8 cellular contexts compared by ENCODE assay signal in genomic region chr14:52552063-52552988, GRCh38. TPM values are rescaled to one million over a fixed set of nuclear protein-coding genes. Genes with fewer than 3 reads are reported as not detected.
DNase-seq lines count a peak whose midpoint lies in the region; ATAC-seq and TF ChIP-seq lines count a peak whose summit lies in the region.

TSS of gene GPR137C (plus strand) at chr14:52552836. CDS start at chr14:52553148, 312 bp downstream.
TSS of gene TXNDC16 (minus strand) at chr14:52552505. CDS start at chr14:52543557, 8,948 bp downstream.

- ATAC-seq in GM21737 (IDR thresholded peaks at IDR 0.05; ENCODE audit: unreplicated experiment) (peak; percentile 93), esophagus mucosa (peak; percentile 99)

- DNase-seq in DMS79 (lab: John Stamatoyannopoulos, UW) (peak; percentile 100), KG1 (lab: John Stamatoyannopoulos, UW) (peak; percentile 98)
- peak; percentile 99 for DNase-seq in activated T-cell treated with anti-CD3 and anti-CD28 coated beads, Interleukin-2, amount 50 U/mL, for 48 hours
- DNase-seq in stimulated activated CD8-positive, alpha-beta memory T cell treated with anti-CD3 and anti-CD28 coated beads, Interleukin-4, amount 100 ng/mL, for 48 hours, result peak; percentile 99

- no peaks in the 10 kb centered on the region for H3K27me3 ChIP-seq in mucosa of stomach (ENCODE audit: control insufficient read depth, insufficient read depth, low read length)

- H3K4me1 ChIP-seq in mucosa of stomach (ENCODE audit: control insufficient read depth, insufficient read depth, low read length), result peaks cover 18% of the 10 kb centered on the region

- peak within 1 kb of the TSS; percentile 76 for H3K4me3 ChIP-seq in mucosa of stomach (ENCODE audit: low read length)

- H3K9ac ChIP-seq in mucosa of stomach (ENCODE audit: low read length), result peak within 1 kb of the TSS; percentile 84

- H3K36me3 ChIP-seq in mucosa of stomach (ENCODE audit: control insufficient read depth, insufficient read depth, low read length), result no peaks in the 10 kb centered on the region

- no peaks in the 10 kb centered on the region for H3K9me3 ChIP-seq in mucosa of stomach (ENCODE audit: control insufficient read depth, low read length)

TF ChIP-seq in PFSK-1, 5 proteins besides CTCF, POLR2A, EP300 and RAD21:
- TF ChIP-seq POLR2AphosphoS5 (IDR thresholded peaks at IDR 0.05; ENCODE audit: low read depth, low read length) (no peak), TAF1 (IDR thresholded peaks at IDR 0.05; ENCODE audit: borderline replicate concordance, insufficient read depth, low read length) (0 out of 2 replicates have a peak, but pooled peaks have one; percentile 53), REST (IDR thresholded peaks at IDR 0.05; ENCODE audit: insufficient read depth in 1 of 2, low read depth in 2 of 2, low read length in 2 of 2) (no peak), SIN3A (IDR thresholded peaks at IDR 0.05; ENCODE audit: borderline replicate concordance, insufficient read depth, low read length) (peak; percentile 75; the same call in 1 of the 2 replicates), FOXP2 (optimal IDR thresholded peaks at IDR 0.05; ENCODE audit: borderline replicate concordance, extremely low read depth, extremely low read length, insufficient read depth) (peak; percentile 53)
TF ChIP-seq in PFSK-1: peak in this region for 3.

RNA-seq across cellular contexts. Expression of gene GPR137C, which starts in this region (rescaled TPM):
- polyA plus RNA-seq in PFSK-1 (2012; ENCODE audit: insufficient read length, low read depth), result 0.31 TPM
- total RNA-seq in esophagus mucosa, result 0.16 TPM

RNA-seq across cellular contexts. Expression of gene TXNDC16, which starts in this region (rescaled TPM):
- 2.4 TPM for polyA plus RNA-seq in PFSK-1 (2012; ENCODE audit: insufficient read length, low read depth)
- 3.5 TPM for total RNA-seq in esophagus mucosa

Comparison
In these comparisons a context has a peak if more than half of its experiments do, and no peak if none do; other contexts are left out.
1. Peak in every context shown above with its lines: DNase-seq, ATAC-seq and H3K4me3 ChIP-seq.